8 cellular contexts compared by ENCODE assay signal in genomic region chr3:42653303-42653559, GRCh38. TPM values are rescaled to one million over a fixed set of nuclear protein-coding genes. Genes with fewer than 3 reads are reported as not detected.
A peak's percentile ranks its signal among the peaks of the same experiment; 100 is the strongest.
DNase-seq lines count a peak whose midpoint lies in the region; ATAC-seq and TF ChIP-seq lines count a peak whose summit lies in the region.
"Had no signal": no experiment of that assay in that cellular context is flagged by ENCODE, and none has a peak within 500 bp of the region (broad histone marks: within the 10 kb centered on the region; RNA-seq: fewer than 3 reads in every experiment).

No MANE protein-coding gene starts in this region.

- H3K4me3 ChIP-seq in HUES6 (ENCODE audit: low read depth, low read length) (peak overlapping the region; percentile 66), kidney epithelial cell (ENCODE audit: low read depth, low read length) (peak overlapping the region; percentile 79), stomach smooth muscle (ENCODE audit: low read length in 2 of 2) (peak overlapping the region; percentile 87 to 89)

- 23 to 33% (median 32%) methylated on average over 3 of the region's 3 CpGs for whole genome bisulfite sequencing in adipose tissue, 3 donors

- H3K27me3 ChIP-seq in HUES6 (ENCODE audit: control insufficient read depth, insufficient read depth, low read length) = no peaks in the 10 kb centered on the region
- no peaks in the 10 kb centered on the region for H3K27me3 ChIP-seq in kidney epithelial cell (ENCODE audit: control insufficient read depth, insufficient read depth, low read length)
- no peaks in the 10 kb centered on the region for H3K27me3 ChIP-seq in stomach smooth muscle (ENCODE audit: control insufficient read depth in 1 of 2, insufficient read depth in 2 of 2, low read length in 2 of 2)

- H3K4me1 ChIP-seq in HUES6 (ENCODE audit: control insufficient read depth, insufficient read depth, low read length) (peaks cover 47% of the 10 kb centered on the region), stomach smooth muscle (ENCODE audit: control insufficient read depth, insufficient read depth, low read length) (peaks cover 57% of the 10 kb centered on the region)

- ATAC-seq in GM21717 (IDR thresholded peaks at IDR 0.05; ENCODE audit: unreplicated experiment) = no peak

- H3K9ac ChIP-seq in HUES6 (ENCODE audit: low read length) (peak overlapping the region; percentile 39), stomach smooth muscle (ENCODE audit: low read length in 2 of 2) (peak overlapping the region; percentile 73 to 84)

- no peak for DNase-seq in kidney epithelial cell (ENCODE audit: low read depth)
- no peak for DNase-seq in NCI-H2227 (lab: John Stamatoyannopoulos, UW; ENCODE audit: unreplicated experiment)
- DNase-seq in DMS 273 treated with DMSO at 0.1 percent for 48 hours (lab: John Stamatoyannopoulos, UW) = no peak
- DNase-seq: activated CD4-positive, alpha-beta T cell treated with anti-CD3 and anti-CD28 coated beads for 48 hours had no signal

- no peaks in the 10 kb centered on the region for H3K9me3 ChIP-seq in HUES6 (ENCODE audit: control insufficient read depth, insufficient read depth, low read depth, low read length)
- no peaks in the 10 kb centered on the region for H3K9me3 ChIP-seq in stomach smooth muscle (ENCODE audit: control insufficient read depth in 2 of 2, low read length in 2 of 2)

- H3K36me3 ChIP-seq in HUES6 (ENCODE audit: control insufficient read depth, insufficient read depth, low read length) (peaks cover 12% of the 10 kb centered on the region), kidney epithelial cell (ENCODE audit: control insufficient read depth, insufficient read depth, low read length) (no peaks in the 10 kb centered on the region), stomach smooth muscle (ENCODE audit: control insufficient read depth in 2 of 2, insufficient read depth in 2 of 2, low read length in 2 of 2) (peaks cover 3 to 10% of the 10 kb centered on the region in 2 donors)

- no peak for TF ChIP-seq CTCF in kidney epithelial cell (IDR thresholded peaks at IDR 0.05; ENCODE audit: insufficient read depth, low read length, poor library complexity, severe bottlenecking)

- H3K27ac ChIP-seq in HUES6 (ENCODE audit: low read depth, low read length) (no peak overlapping the region), adipose tissue (ENCODE audit: low read depth, low read length) (peak overlapping the region; percentile 64), stomach smooth muscle (ENCODE audit: low read length) (peak overlapping the region; percentile 69)

RNA-seq across cellular contexts. Expression of gene ZBTB47, which starts 0.3 kb away (rescaled TPM):
- 10 to 100 TPM; 10.5 to 82.4 (median 28.1) TPM for polyA plus RNA-seq in adipose tissue
- total RNA-seq in kidney epithelial cell = 8.8 and 11.1 TPM in 2 replicates

RNA-seq across cellular contexts. Expression of gene KLHL40, which starts 32.1 kb away (rescaled TPM):
- under 1 TPM in 2 of 3 donors, not detected in 1; 0.03 to 0.41 TPM for polyA plus RNA-seq in adipose tissue
- not detected in 2 replicates for total RNA-seq in kidney epithelial cell

RNA-seq across cellular contexts. Expression of gene HHATL, which starts 49.4 kb away (rescaled TPM):
- 1 to 10 TPM in 2 of 3 donors, under 1 TPM in 1; 0.15 to 2.0 (median 1.6) TPM for polyA plus RNA-seq in adipose tissue
- not detected in 2 replicates for total RNA-seq in kidney epithelial cell

RNA-seq across cellular contexts. Expression of gene NKTR, which starts 52.7 kb away (rescaled TPM):
- 10 to 100 TPM; 15.3 to 27.9 (median 20.2) TPM for polyA plus RNA-seq in adipose tissue
- total RNA-seq in kidney epithelial cell = 29.8 and 34.9 TPM in 2 replicates
